1 cellular context compared by ENCODE assay signal in the genomic region with DNA sequence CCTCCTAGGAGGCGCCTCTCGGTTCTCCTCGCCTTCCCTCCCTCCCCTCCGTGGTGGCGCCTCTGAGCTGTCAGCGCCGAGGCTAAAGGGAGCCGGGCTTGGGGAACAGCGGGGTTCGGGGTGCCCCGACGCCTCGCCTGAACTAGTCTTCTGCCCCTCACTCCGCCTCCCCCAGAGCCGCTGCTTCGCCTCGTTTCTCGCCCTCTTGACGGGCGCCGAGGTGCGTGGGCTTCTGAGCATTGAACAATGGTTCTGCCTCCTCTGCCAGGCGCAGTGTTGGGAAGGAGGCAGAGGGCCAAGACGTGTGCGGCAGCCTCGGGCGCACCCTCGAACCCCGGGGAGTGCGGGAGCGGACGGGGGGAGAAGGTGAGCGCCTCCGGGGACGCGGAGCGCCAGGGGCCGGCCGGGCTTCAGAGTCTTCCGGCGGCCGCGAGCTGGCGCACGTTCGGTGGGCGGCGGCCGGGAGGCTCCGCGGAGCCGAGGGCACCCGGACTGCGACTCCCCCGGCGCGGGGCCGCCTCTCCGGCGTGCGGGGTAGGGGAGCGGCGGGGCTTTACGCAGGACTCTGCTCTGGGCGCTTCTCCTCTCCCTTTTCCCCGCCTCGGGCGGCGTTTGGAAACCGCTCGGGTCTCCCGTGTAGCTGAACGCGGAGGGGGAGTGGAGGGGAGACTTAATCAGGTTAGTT.
TF ChIP-seq lines count a peak whose summit lies in the region.

No MANE protein-coding gene starts in this region.

TF ChIP-seq in SK-N-SH, 30 proteins besides CTCF, POLR2A, EP300 and RAD21 (continued from another document):
- TF ChIP-seq, protein P1, sequence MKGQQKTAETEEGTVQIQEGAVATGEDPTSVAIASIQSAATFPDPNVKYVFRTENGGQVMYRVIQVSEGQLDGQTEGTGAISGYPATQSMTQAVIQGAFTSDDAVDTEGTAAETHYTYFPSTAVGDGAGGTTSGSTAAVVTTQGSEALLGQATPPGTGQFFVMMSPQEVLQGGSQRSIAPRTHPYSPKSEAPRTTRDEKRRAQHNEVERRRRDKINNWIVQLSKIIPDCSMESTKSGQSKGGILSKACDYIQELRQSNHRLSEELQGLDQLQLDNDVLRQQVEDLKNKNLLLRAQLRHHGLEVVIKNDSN (IDR thresholded peaks at IDR 0.05; ENCODE audit: borderline replicate concordance, low read depth) = no peak
- TF ChIP-seq GATA2 (CRISPR knock-in tag; IDR thresholded peaks at IDR 0.05) (no peak), RFX5 (IDR thresholded peaks at IDR 0.05; ENCODE audit: low read length) (no peak), TEAD4 (IDR thresholded peaks at IDR 0.05; ENCODE audit: borderline replicate concordance, insufficient read depth) (no peak), GABPA (IDR thresholded peaks at IDR 0.05; ENCODE audit: low read depth) (no peak), FOXJ3 (CRISPR knock-in tag; IDR thresholded peaks at IDR 0.05) (no peak), RCOR1 (IDR thresholded peaks at IDR 0.05; ENCODE audit: low read length) (no peak), MEF2A (IDR thresholded peaks at IDR 0.05; ENCODE audit: borderline replicate concordance, low read depth) (no peak)
